1 cellular context compared by ENCODE assay signal in the genomic region with DNA sequence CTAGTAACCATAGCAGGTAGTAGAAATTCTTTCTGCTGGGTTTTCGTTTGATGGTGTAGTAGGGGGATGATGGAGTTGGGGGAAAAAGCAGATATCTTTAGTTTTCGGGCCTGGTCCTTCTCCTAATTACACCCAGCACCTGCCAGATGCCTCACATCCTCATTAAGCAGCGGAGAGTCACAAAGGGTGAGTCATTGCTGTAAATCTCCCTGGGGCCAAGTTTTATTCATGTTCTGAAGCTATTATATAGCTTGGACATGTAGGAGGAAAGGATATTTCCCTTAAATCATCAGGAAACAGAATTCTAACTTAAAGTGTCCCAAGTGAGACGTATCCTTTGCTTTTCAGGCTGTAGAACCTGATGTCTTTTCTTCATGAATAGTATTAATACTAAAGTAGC.
TF ChIP-seq lines count a peak whose summit lies in the region.

No MANE protein-coding gene starts in this region.

TF ChIP-seq in HEK293, 187 proteins besides CTCF, POLR2A, EP300 and RAD21 (continued from another document):
- TF ChIP-seq, protein P1, sequence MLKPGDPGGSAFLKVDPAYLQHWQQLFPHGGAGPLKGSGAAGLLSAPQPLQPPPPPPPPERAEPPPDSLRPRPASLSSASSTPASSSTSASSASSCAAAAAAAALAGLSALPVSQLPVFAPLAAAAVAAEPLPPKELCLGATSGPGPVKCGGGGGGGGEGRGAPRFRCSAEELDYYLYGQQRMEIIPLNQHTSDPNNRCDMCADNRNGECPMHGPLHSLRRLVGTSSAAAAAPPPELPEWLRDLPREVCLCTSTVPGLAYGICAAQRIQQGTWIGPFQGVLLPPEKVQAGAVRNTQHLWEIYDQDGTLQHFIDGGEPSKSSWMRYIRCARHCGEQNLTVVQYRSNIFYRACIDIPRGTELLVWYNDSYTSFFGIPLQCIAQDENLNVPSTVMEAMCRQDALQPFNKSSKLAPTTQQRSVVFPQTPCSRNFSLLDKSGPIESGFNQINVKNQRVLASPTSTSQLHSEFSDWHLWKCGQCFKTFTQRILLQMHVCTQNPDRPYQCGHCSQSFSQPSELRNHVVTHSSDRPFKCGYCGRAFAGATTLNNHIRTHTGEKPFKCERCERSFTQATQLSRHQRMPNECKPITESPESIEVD (tag by site-specific recombination; IDR thresholded peaks at IDR 0.05) = peak; percentile 88
- TF ChIP-seq ZNF571 (tag by site-specific recombination; IDR thresholded peaks at IDR 0.05) (no peak), ZNF394 (tag by site-specific recombination; IDR thresholded peaks at IDR 0.05; ENCODE audit: borderline replicate concordance) (0 out of 2 replicates have a peak, but pooled peaks have one; percentile 16), ZXDB (tag by site-specific recombination; IDR thresholded peaks at IDR 0.05) (0 out of 2 replicates have a peak, but pooled peaks have one; percentile 16), IKZF3 (tag by site-specific recombination; IDR thresholded peaks at IDR 0.05) (peak; percentile 50; the same call in 1 of the 2 replicates), ZNF677 (tag by site-specific recombination; IDR thresholded peaks at IDR 0.05) (no peak), ZFP69B (tag by site-specific recombination; IDR thresholded peaks at IDR 0.05) (no peak)
- TF ChIP-seq, protein P2, sequence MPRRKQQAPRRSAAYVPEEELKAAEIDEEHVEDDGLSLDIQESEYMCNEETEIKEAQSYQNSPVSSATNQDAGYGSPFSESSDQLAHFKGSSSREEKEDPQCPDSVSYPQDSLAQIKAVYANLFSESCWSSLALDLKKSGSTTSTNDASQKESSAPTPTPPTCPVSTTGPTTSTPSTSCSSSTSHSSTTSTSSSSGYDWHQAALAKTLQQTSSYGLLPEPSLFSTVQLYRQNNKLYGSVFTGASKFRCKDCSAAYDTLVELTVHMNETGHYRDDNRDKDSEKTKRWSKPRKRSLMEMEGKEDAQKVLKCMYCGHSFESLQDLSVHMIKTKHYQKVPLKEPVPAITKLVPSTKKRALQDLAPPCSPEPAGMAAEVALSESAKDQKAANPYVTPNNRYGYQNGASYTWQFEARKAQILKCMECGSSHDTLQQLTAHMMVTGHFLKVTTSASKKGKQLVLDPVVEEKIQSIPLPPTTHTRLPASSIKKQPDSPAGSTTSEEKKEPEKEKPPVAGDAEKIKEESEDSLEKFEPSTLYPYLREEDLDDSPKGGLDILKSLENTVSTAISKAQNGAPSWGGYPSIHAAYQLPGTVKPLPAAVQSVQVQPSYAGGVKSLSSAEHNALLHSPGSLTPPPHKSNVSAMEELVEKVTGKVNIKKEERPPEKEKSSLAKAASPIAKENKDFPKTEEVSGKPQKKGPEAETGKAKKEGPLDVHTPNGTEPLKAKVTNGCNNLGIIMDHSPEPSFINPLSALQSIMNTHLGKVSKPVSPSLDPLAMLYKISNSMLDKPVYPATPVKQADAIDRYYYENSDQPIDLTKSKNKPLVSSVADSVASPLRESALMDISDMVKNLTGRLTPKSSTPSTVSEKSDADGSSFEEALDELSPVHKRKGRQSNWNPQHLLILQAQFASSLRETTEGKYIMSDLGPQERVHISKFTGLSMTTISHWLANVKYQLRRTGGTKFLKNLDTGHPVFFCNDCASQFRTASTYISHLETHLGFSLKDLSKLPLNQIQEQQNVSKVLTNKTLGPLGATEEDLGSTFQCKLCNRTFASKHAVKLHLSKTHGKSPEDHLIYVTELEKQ (tag by site-specific recombination; IDR thresholded peaks at IDR 0.05; ENCODE audit: borderline replicate concordance) = 0 out of 2 replicates have a peak, but pooled peaks have one; percentile 38
